Comparison of ENCODE assay signal across 9 cellular contexts in genomic region chr10:75019360-75019759, GRCh38.
DNase-seq lines count a peak whose midpoint lies in the region; ATAC-seq and TF ChIP-seq lines count a peak whose summit lies in the region.
"Had no signal": no experiment of that assay in that cellular context is flagged by ENCODE, and none has a peak within 500 bp of the region (broad histone marks: within the 10 kb centered on the region; RNA-seq: fewer than 3 reads in every experiment).

No MANE protein-coding gene starts in this region.

- H3K4me1 ChIP-seq in left lung, result peaks cover 2 to 31% of the 10 kb centered on the region in 2 donors

- no peak for TF ChIP-seq EP300 in Ishikawa (IDR thresholded peaks at IDR 0.05; ENCODE audit: borderline replicate concordance)

- intact Hi-C loops in activated T-helper 1 cell treated with anti-CD3 and anti-CD28 coated beads, Interleukin-12 subunit alpha, Interleukin-12 subunit beta, Interleukin-2, Interleukin-4 antibody, amounts not matched to agents 30 ng/mL and 10 ng/mL and 1 ng/mL, durations not matched to agents 14 hours and 24 hours and 36 hours (cut with micrococcal nuclease), result loop anchor here (1.0 to 10.0 kb wide), 3 partner anchors 280 to 515 kb away; no protein-coding TSS in a partner anchor
- intact Hi-C loops in left lung (cut with DNase I), result no loop called here

- peaks cover 12% of the 10 kb centered on the region for H3K27me3 Mint-ChIP-seq in glutamatergic neuron (ENCODE audit: unreplicated experiment)
- peaks cover 3% of the 10 kb centered on the region for H3K27me3 Mint-ChIP-seq in endothelial cell (ENCODE audit: unreplicated experiment)
- no peaks in the 10 kb centered on the region for H3K27me3 Mint-ChIP-seq in activated T-helper 1 cell treated with anti-CD3 and anti-CD28 coated beads, Interleukin-12 subunit alpha, Interleukin-12 subunit beta, Interleukin-2, Interleukin-4 antibody, amounts not matched to agents 30 ng/mL and 10 ng/mL and 1 ng/mL, durations not matched to agents 14 hours and 24 hours and 36 hours (ENCODE audit: insufficient read depth)

- H3K4me3 ChIP-seq in left lung, result no peak overlapping the region
- H3K4me3 ChIP-seq: SJSA1 had no signal

- H3K36me3 ChIP-seq in left lung, result peaks cover 0 to 9% of the 10 kb centered on the region in 2 donors
- H3K36me3 ChIP-seq: SJSA1 had no signal

- H3K9me3 Mint-ChIP-seq in glutamatergic neuron (ENCODE audit: unreplicated experiment) (peaks cover 10% of the 10 kb centered on the region), endothelial cell (ENCODE audit: unreplicated experiment) (no peaks in the 10 kb centered on the region)
- no peaks in the 10 kb centered on the region for H3K9me3 Mint-ChIP-seq in activated T-helper 1 cell treated with anti-CD3 and anti-CD28 coated beads, Interleukin-12 subunit alpha, Interleukin-12 subunit beta, Interleukin-2, Interleukin-4 antibody, amounts not matched to agents 30 ng/mL and 10 ng/mL and 1 ng/mL, durations not matched to agents 14 hours and 24 hours and 36 hours

- no peaks in the 10 kb centered on the region for H3K9me3 ChIP-seq in left lung
- H3K9me3 ChIP-seq: SJSA1 had no signal

- H3K4me3 Mint-ChIP-seq in glutamatergic neuron (ENCODE audit: unreplicated experiment) (peak overlapping the region; percentile 72), endothelial cell (ENCODE audit: unreplicated experiment) (no peak overlapping the region)
- no peak overlapping the region for H3K4me3 Mint-ChIP-seq in activated T-helper 1 cell treated with anti-CD3 and anti-CD28 coated beads, Interleukin-12 subunit alpha, Interleukin-12 subunit beta, Interleukin-2, Interleukin-4 antibody, amounts not matched to agents 30 ng/mL and 10 ng/mL and 1 ng/mL, durations not matched to agents 14 hours and 24 hours and 36 hours

- peak; percentile 60 for ATAC-seq in SK-N-SH treated with all-trans-retinoic acid at 6 μM for 48 hours
- ATAC-seq in left lung, result no peak

- H3K27ac ChIP-seq in left lung, result no peak overlapping the region
- H3K27ac ChIP-seq: SJSA1 had no signal

- H3K27me3 ChIP-seq in left lung, result no peaks in the 10 kb centered on the region
- H3K27me3 ChIP-seq: SJSA1 had no signal

- DNase-seq in DMS153 treated with DMSO at 0.1 percent for 48 hours (lab: John Stamatoyannopoulos, UW; ENCODE audit: unreplicated experiment) (peak; percentile 24), glutamatergic neuron (no peak), endothelial cell (ENCODE audit: low spot score) (no peak), iPS-NIHi11 (ENCODE audit: low spot score) (no peak), left lung (no peak)
- no peak for DNase-seq in activated T-helper 1 cell treated with anti-CD3 and anti-CD28 coated beads, Interleukin-12 subunit alpha, Interleukin-12 subunit beta, Interleukin-2, Interleukin-4 antibody, amounts not matched to agents 30 ng/mL and 10 ng/mL and 1 ng/mL, durations not matched to agents 14 hours and 24 hours and 36 hours (ENCODE audit: low spot score)

- TF ChIP-seq RAD21 in Ishikawa (IDR thresholded peaks at IDR 0.05; ENCODE audit: low read depth), result peak; percentile 67

- H3K27ac Mint-ChIP-seq in glutamatergic neuron (ENCODE audit: unreplicated experiment) (peak overlapping the region; percentile 53), endothelial cell (ENCODE audit: unreplicated experiment) (no peak overlapping the region)
- H3K27ac Mint-ChIP-seq in activated T-helper 1 cell treated with anti-CD3 and anti-CD28 coated beads, Interleukin-12 subunit alpha, Interleukin-12 subunit beta, Interleukin-2, Interleukin-4 antibody, amounts not matched to agents 30 ng/mL and 10 ng/mL and 1 ng/mL, durations not matched to agents 14 hours and 24 hours and 36 hours, result no peak overlapping the region

- H3K4me1 Mint-ChIP-seq in glutamatergic neuron (ENCODE audit: low read depth, unreplicated experiment), result peaks cover 58% of the 10 kb centered on the region
- H3K4me1 Mint-ChIP-seq in endothelial cell (ENCODE audit: unreplicated experiment), result peaks cover 14% of the 10 kb centered on the region
- H3K4me1 Mint-ChIP-seq in activated T-helper 1 cell treated with anti-CD3 and anti-CD28 coated beads, Interleukin-12 subunit alpha, Interleukin-12 subunit beta, Interleukin-2, Interleukin-4 antibody, amounts not matched to agents 30 ng/mL and 10 ng/mL and 1 ng/mL, durations not matched to agents 14 hours and 24 hours and 36 hours (ENCODE audit: low read depth), result peaks cover 43% of the 10 kb centered on the region

- peaks cover 6% of the 10 kb centered on the region for H3K36me3 Mint-ChIP-seq in glutamatergic neuron (ENCODE audit: unreplicated experiment)
- H3K36me3 Mint-ChIP-seq in endothelial cell (ENCODE audit: low read depth, unreplicated experiment), result peaks cover 8% of the 10 kb centered on the region
- H3K36me3 Mint-ChIP-seq in activated T-helper 1 cell treated with anti-CD3 and anti-CD28 coated beads, Interleukin-12 subunit alpha, Interleukin-12 subunit beta, Interleukin-2, Interleukin-4 antibody, amounts not matched to agents 30 ng/mL and 10 ng/mL and 1 ng/mL, durations not matched to agents 14 hours and 24 hours and 36 hours (ENCODE audit: low read depth), result peaks cover 8% of the 10 kb centered on the region

- TF ChIP-seq CTCF in glutamatergic neuron (IDR thresholded peaks at IDR 0.05; ENCODE audit: partially characterized antibody, unreplicated experiment) (no peak), endothelial cell (IDR thresholded peaks at IDR 0.05; ENCODE audit: unreplicated experiment) (no peak), left lung (IDR thresholded peaks at IDR 0.05) (no peak)

TF ChIP-seq in Ishikawa, 13 proteins besides CTCF, POLR2A, EP300 and RAD21 (continues in another document):
- no peak for TF ChIP-seq ZBTB7A (IDR thresholded peaks at IDR 0.05; ENCODE audit: low read depth)
- no peak for TF ChIP-seq FOXM1 (IDR thresholded peaks at IDR 0.05; ENCODE audit: borderline replicate concordance, low read depth)
- TF ChIP-seq TEAD4 (IDR thresholded peaks at IDR 0.05), result no peak
- no peak for TF ChIP-seq EGR1 (IDR thresholded peaks at IDR 0.05)
- peak; percentile 20; the same call in 1 of the 2 replicates for TF ChIP-seq YY1 (IDR thresholded peaks at IDR 0.05; ENCODE audit: low read depth)
- TF ChIP-seq TAF1 (IDR thresholded peaks at IDR 0.05; ENCODE audit: low read depth), result no peak
- TF ChIP-seq REST (IDR thresholded peaks at IDR 0.05; ENCODE audit: low read depth), result no peak

TF ChIP-seq in SK-N-SH treated with all-trans-retinoic acid at 6 μM for 48 hours, 23 proteins besides CTCF, POLR2A, EP300 and RAD21 (continues in another document):
- TF ChIP-seq ZNF70 (CRISPR knock-in tag; IDR thresholded peaks at IDR 0.05) (no peak), ISL1 (CRISPR knock-in tag; IDR thresholded peaks at IDR 0.05) (no peak), OSR1 (CRISPR knock-in tag; IDR thresholded peaks at IDR 0.05) (no peak), CREB5 (CRISPR knock-in tag; IDR thresholded peaks at IDR 0.05; ENCODE audit: low read depth) (no peak), ZFP30 (CRISPR knock-in tag; IDR thresholded peaks at IDR 0.05) (no peak), GLIS3 (CRISPR knock-in tag; IDR thresholded peaks at IDR 0.05) (no peak), POU6F1 (CRISPR knock-in tag; IDR thresholded peaks at IDR 0.05; ENCODE audit: borderline replicate concordance, low read depth) (no peak), ZNF8 (CRISPR knock-in tag; IDR thresholded peaks at IDR 0.05) (no peak), ZNF565 (CRISPR knock-in tag; conservative IDR thresholded peaks at IDR 0.05; ENCODE audit: low read depth) (no peak), ZFP3 (CRISPR knock-in tag; IDR thresholded peaks at IDR 0.05) (no peak), ESRRG (CRISPR knock-in tag; IDR thresholded peaks at IDR 0.05) (no peak), SNAI2 (CRISPR knock-in tag; IDR thresholded peaks at IDR 0.05) (no peak), PPARA (CRISPR knock-in tag; IDR thresholded peaks at IDR 0.05; ENCODE audit: borderline replicate concordance) (no peak), TOX (CRISPR knock-in tag; IDR thresholded peaks at IDR 0.05; ENCODE audit: borderline replicate concordance) (no peak)
